19 cellular contexts compared by ENCODE assay signal in genomic region chr3:32283304-32283703, GRCh38. TPM values are rescaled to one million over a fixed set of nuclear protein-coding genes. Genes with fewer than 3 reads are reported as not detected.
DNase-seq lines count a peak whose midpoint lies in the region; ATAC-seq and TF ChIP-seq lines count a peak whose summit lies in the region.
"Had no signal": no experiment of that assay in that cellular context is flagged by ENCODE, and none has a peak within 500 bp of the region (broad histone marks: within the 10 kb centered on the region; RNA-seq: fewer than 3 reads in every experiment).

No MANE protein-coding gene starts in this region.

- H3K9me3 ChIP-seq in lower lobe of right lung (no peaks in the 10 kb centered on the region), subcutaneous abdominal adipose tissue (ENCODE audit: control insufficient read depth in 5 of 5, low read length in 5 of 5) (no peaks in the 10 kb centered on the region), SK-N-SH (no peaks in the 10 kb centered on the region), esophagus muscularis mucosa (no peaks in the 10 kb centered on the region)
- H3K9me3 ChIP-seq: adrenal gland, sigmoid colon, transverse colon had no signal

- no peaks in the 10 kb centered on the region for H4K20me1 ChIP-seq in SK-N-SH (ENCODE audit: insufficient read depth)

- no peak overlapping the region for H2AFZ ChIP-seq in SK-N-SH (ENCODE audit: low read depth)

- TF ChIP-seq CTCF in lower lobe of right lung (IDR thresholded peaks at IDR 0.05) (no peak), SK-N-SH (IDR thresholded peaks at IDR 0.05) (no peak), MCF 10A (IDR thresholded peaks at IDR 0.05; ENCODE audit: unreplicated experiment) (no peak), esophagus muscularis mucosa (IDR thresholded peaks at IDR 0.05) (no peak)

- peak overlapping the region; percentile 46 for H3K27ac ChIP-seq in lower lobe of right lung
- H3K27ac ChIP-seq in subcutaneous abdominal adipose tissue (ENCODE audit: low read depth, low read length): peak overlapping the region; percentile 37
- no peak overlapping the region for H3K27ac ChIP-seq in SK-N-SH (ENCODE audit: low read depth in 2 of 2, low read length in 1 of 2)
- H3K27ac ChIP-seq in esophagus muscularis mucosa (replicated peaks in 1 of 4): no peak overlapping the region
- H3K27ac ChIP-seq: sigmoid colon, transverse colon had no signal

- no peak overlapping the region for H3K4me3 Mint-ChIP-seq in MCF 10A (ENCODE audit: unreplicated experiment)
- H3K4me3 Mint-ChIP-seq: CD4-positive, CD25-positive, alpha-beta regulatory T cell; natural killer cell had no signal

- ATAC-seq in esophagus mucosa (peak; percentile 29), lower lobe of right lung (peak in 1 of 2 donors; percentile 43)
- ATAC-seq: natural killer cell, PC-3 had no signal

- H3K4me1 ChIP-seq in lower lobe of right lung (peaks cover 42% of the 10 kb centered on the region), subcutaneous abdominal adipose tissue (ENCODE audit: control insufficient read depth in 5 of 5, insufficient read depth in 5 of 5, low read length in 5 of 5) (peaks cover 6 to 46% (median 17%) of the 10 kb centered on the region in 5 donors), SK-N-SH (ENCODE audit: control insufficient read depth in 1 of 2, insufficient read depth in 2 of 2, low read depth in 1 of 2, low read length in 1 of 2) (no peaks in the 10 kb centered on the region), esophagus muscularis mucosa (peaks cover 0 to 5% (median 0%) of the 10 kb centered on the region in 4 donors)
- H3K4me1 ChIP-seq: transverse colon had no signal

- H3K4me2 ChIP-seq in SK-N-SH: no peak overlapping the region

- TF ChIP-seq EP300 in SK-N-SH (IDR thresholded peaks at IDR 0.05; ENCODE audit: borderline replicate concordance in 1 of 2, low read depth in 1 of 2, low read length in 1 of 2): no peak
- TF ChIP-seq EP300 in esophagus muscularis mucosa (IDR thresholded peaks at IDR 0.05): no peak

- no peaks in the 10 kb centered on the region for H3K79me2 ChIP-seq in SK-N-SH (ENCODE audit: insufficient read depth)

- TF ChIP-seq POLR2A in esophagus muscularis mucosa (IDR thresholded peaks at IDR 0.05; ENCODE audit: low read depth): no peak

- no peaks in the 10 kb centered on the region for H3K27me3 Mint-ChIP-seq in MCF 10A (ENCODE audit: insufficient read depth, unreplicated experiment)

- no peaks in the 10 kb centered on the region for H3K9me2 ChIP-seq in SK-N-SH

- H3K9ac ChIP-seq in subcutaneous abdominal adipose tissue (ENCODE audit: low read length in 5 of 5): no peak overlapping the region
- no peak overlapping the region for H3K9ac ChIP-seq in SK-N-SH

- no peaks in the 10 kb centered on the region for H3K36me3 ChIP-seq in lower lobe of right lung
- no peaks in the 10 kb centered on the region for H3K36me3 ChIP-seq in subcutaneous abdominal adipose tissue (ENCODE audit: control insufficient read depth in 5 of 5, insufficient read depth in 5 of 5, low read length in 5 of 5)
- no peaks in the 10 kb centered on the region for H3K36me3 ChIP-seq in SK-N-SH (replicated peaks in 1 of 2; ENCODE audit: control insufficient read depth in 1 of 2, insufficient read depth in 2 of 2, low read length in 1 of 2)
- no peaks in the 10 kb centered on the region for H3K36me3 ChIP-seq in esophagus muscularis mucosa
- H3K36me3 ChIP-seq: adrenal gland, sigmoid colon, transverse colon had no signal

- no peaks in the 10 kb centered on the region for H3K36me3 Mint-ChIP-seq in MCF 10A (ENCODE audit: insufficient read depth, unreplicated experiment)
- H3K36me3 Mint-ChIP-seq: CD4-positive, CD25-positive, alpha-beta regulatory T cell; natural killer cell had no signal

- H3K4me1 Mint-ChIP-seq in MCF 10A (ENCODE audit: insufficient read depth, unreplicated experiment): peaks cover 10% of the 10 kb centered on the region

- H3K9me3 Mint-ChIP-seq in MCF 10A (ENCODE audit: unreplicated experiment): no peaks in the 10 kb centered on the region
- H3K9me3 Mint-ChIP-seq: natural killer cell had no signal

- H3K4me3 ChIP-seq in lower lobe of right lung: no peak overlapping the region
- H3K4me3 ChIP-seq in subcutaneous abdominal adipose tissue (ENCODE audit: low read depth in 1 of 5, low read length in 5 of 5): no peak overlapping the region
- H3K4me3 ChIP-seq in SK-N-SH (ENCODE audit: low read depth in 2 of 2, low read length in 1 of 2): no peak overlapping the region
- no peak overlapping the region for H3K4me3 ChIP-seq in esophagus muscularis mucosa
- H3K4me3 ChIP-seq: adrenal gland, sigmoid colon, transverse colon had no signal

- POLR2A ChIA-PET in SK-N-SH (lab: Yijun Ruan, JAX): interaction anchor here (0.6 kb wide), 1 partner anchor 428 kb away, joined by 4 read pairs; no protein-coding TSS in a partner anchor
- POLR2A ChIA-PET in MCF 10A (lab: Yijun Ruan, JAX): no interaction called here

- no peaks in the 10 kb centered on the region for H3F3A ChIP-seq in SK-N-SH (replicated peaks; ENCODE audit: insufficient read depth)

- intact Hi-C loops in lower lobe of right lung (cut with DNase I) (no loop called here), MCF 10A (cut with micrococcal nuclease) (no loop called here), esophagus muscularis mucosa (cut with DNase I) (no loop called here)

- BruUV-seq in MCF 10A (replicated peaks; lab: Mats Ljungman, UMichigan): no TSS peak

- CTCF ChIA-PET in SK-N-SH (lab: Yijun Ruan, JAX): interaction anchor here (2.0 kb wide), 1 partner anchor 184 kb away, joined by 7 read pairs; no protein-coding TSS in a partner anchor
- CTCF ChIA-PET in MCF 10A (lab: Yijun Ruan, JAX): interaction anchor here (0.9 to 1.2 kb wide), 2 partner anchors 106 to 186 kb away, joined by 3 to 4 read pairs; no protein-coding TSS in a partner anchor

- no peak for TF ChIP-seq RAD21 in SK-N-SH (IDR thresholded peaks at IDR 0.05; ENCODE audit: low read length)

- DNase-seq in NCI-H1436 (lab: John Stamatoyannopoulos, UW) (peak; percentile 58), NCI-H1436 treated with DMSO at 0.1 percent for 48 hours (lab: John Stamatoyannopoulos, UW) (no peak), lower lobe of right lung (no peak), SK-N-SH (no peak), MCF 10A (ENCODE audit: unreplicated experiment) (no peak), esophagus muscularis mucosa (ENCODE audit: extremely low spot score) (no peak)
- DNase-seq: 8988T; activated T-cell treated with anti-CD3 and anti-CD28 coated beads, Interleukin-2, amount 50 U/mL, for 48 hours; CD4-positive, CD25-positive, alpha-beta regulatory T cell; hippocampal formation; natural killer cell; NCI-H187; NCI-H510A treated with DMSO at 0.1 percent for 48 hours; PC-3; sigmoid colon; transverse colon had no signal

- 92% methylated on average over 14 of the region's 14 CpGs for WGBS in SK-N-SH (ENCODE audit: low lambda C conversion rate)
- 68% methylated on average over 14 of the region's 14 CpGs for WGBS in esophagus muscularis mucosa

- H3K27ac Mint-ChIP-seq in MCF 10A (ENCODE audit: low read depth, unreplicated experiment): no peak overlapping the region
- H3K27ac Mint-ChIP-seq: natural killer cell had no signal

- H3K27me3 ChIP-seq in lower lobe of right lung (ENCODE audit: low read depth) (no peaks in the 10 kb centered on the region), subcutaneous abdominal adipose tissue (ENCODE audit: control insufficient read depth in 5 of 5, insufficient read depth in 4 of 5, low read length in 5 of 5) (peaks cover 0 to 3% (median 0%) of the 10 kb centered on the region in 5 donors), SK-N-SH (ENCODE audit: insufficient read depth) (no peaks in the 10 kb centered on the region), esophagus muscularis mucosa (no peaks in the 10 kb centered on the region)
- H3K27me3 ChIP-seq: adrenal gland, sigmoid colon, transverse colon had no signal

TF ChIP-seq in SK-N-SH, 30 proteins besides CTCF, POLR2A, EP300 and RAD21:
- TF ChIP-seq TAF1 (IDR thresholded peaks at IDR 0.05; ENCODE audit: borderline replicate concordance, low read depth, low read length): no peak
- TF ChIP-seq RFX5 (IDR thresholded peaks at IDR 0.05; ENCODE audit: low read length): no peak
- no peak for TF ChIP-seq NRF1 (IDR thresholded peaks at IDR 0.05; ENCODE audit: low read depth, low read length)
- TF ChIP-seq CHD2 (IDR thresholded peaks at IDR 0.05; ENCODE audit: low read length, partially characterized antibody): no peak

RNA-seq across cellular contexts. Expression of gene CMTM8, which starts 44.8 kb away (rescaled TPM):
- total RNA-seq in esophagus mucosa: 1.00 TPM
- 25.6 TPM for total RNA-seq in lower lobe of right lung
- 7.9 and 9.7 TPM in 2 replicates for polyA plus RNA-seq in SK-N-SH (2012; rRNA removed)
- 9.0 and 9.5 TPM in 2 replicates for polyA plus RNA-seq in SK-N-SH (2012; cell fraction: cytosol; rRNA removed)
- polyA plus RNA-seq in SK-N-SH (2012; cell fraction: nucleus; rRNA removed): 4.1 and 4.4 TPM in 2 replicates
- 3.2 and 3.8 TPM in 2 replicates for total RNA-seq in MCF 10A (2022)
- total RNA-seq in esophagus muscularis mucosa: 1 to 10 TPM; 1.7 to 4.2 (median 3.8) TPM

Comparison
In these comparisons a context has a peak if more than half of its experiments do, and no peak if none do; other contexts are left out.
1. H3K27ac ChIP-seq: peak in lower lobe of right lung (single experiment) and subcutaneous abdominal adipose tissue (single experiment); none in SK-N-SH (0 of 2) and esophagus muscularis mucosa (0 of 4).